ENCODE assay signal across 23 cellular contexts in genomic region chr1:75334876-75335275, GRCh38.
DNase-seq lines count a peak whose midpoint lies in the region; ATAC-seq, FAIRE-seq and TF ChIP-seq lines count a peak whose summit lies in the region.
"Had no signal": no experiment of that assay in that cellular context is flagged by ENCODE, and none has a peak within 500 bp of the region (broad histone marks: within the 10 kb centered on the region; RNA-seq: fewer than 3 reads in every experiment).

No MANE protein-coding gene starts in this region.

- no peak overlapping the region for H3K27ac Mint-ChIP-seq in astrocyte (ENCODE audit: unreplicated experiment)
- H3K27ac Mint-ChIP-seq: B cell; CD4-positive, CD25-positive, alpha-beta regulatory T cell; CD8-positive, alpha-beta memory T cell had no signal

- H4K8ac ChIP-seq in trophoblast cell (ENCODE audit: low read depth, low read length), result no peak overlapping the region

- H3K18ac ChIP-seq in trophoblast cell (ENCODE audit: low read length), result no peak overlapping the region

- H2BK5ac ChIP-seq in trophoblast cell (ENCODE audit: low read depth, low read length, poor library complexity), result no peak overlapping the region

- H3K4me3 ChIP-seq in astrocyte (ENCODE audit: insufficient read depth, low read depth, low read length) (no peak overlapping the region), trophoblast cell (ENCODE audit: low read depth, low read length) (no peak overlapping the region)
- H3K4me3 ChIP-seq: BLaER1, HAP-1 had no signal

- FAIRE-seq in astrocyte (lab: Jason Lieb, UNC), result no peak
- FAIRE-seq: A204.1, D721Med, G401.6, GM12892, H54 had no signal

- no peaks in the 10 kb centered on the region for H3K9me3 Mint-ChIP-seq in astrocyte (ENCODE audit: unreplicated experiment)

- peaks cover 8% of the 10 kb centered on the region for H3K4me1 Mint-ChIP-seq in astrocyte (ENCODE audit: low read depth, unreplicated experiment)
- H3K4me1 Mint-ChIP-seq: CD4-positive, CD25-positive, alpha-beta regulatory T cell; CD8-positive, alpha-beta memory T cell had no signal

- H3K23ac ChIP-seq in trophoblast cell (ENCODE audit: low read length), result no peak overlapping the region

- H3K36me3 Mint-ChIP-seq in astrocyte (ENCODE audit: low read depth, unreplicated experiment), result no peaks in the 10 kb centered on the region
- H3K36me3 Mint-ChIP-seq: CD4-positive, CD25-positive, alpha-beta regulatory T cell; CD8-positive, alpha-beta memory T cell had no signal

- no peaks in the 10 kb centered on the region for H3K27me3 Mint-ChIP-seq in astrocyte (ENCODE audit: low read depth, unreplicated experiment)
- H3K27me3 Mint-ChIP-seq: B cell; CD4-positive, CD25-positive, alpha-beta regulatory T cell; CD8-positive, alpha-beta memory T cell had no signal

- H4K91ac ChIP-seq in trophoblast cell (ENCODE audit: low read depth, low read length), result no peak overlapping the region

- no peaks in the 10 kb centered on the region for H3K79me2 ChIP-seq in astrocyte (ENCODE audit: insufficient read depth, low read length)
- no peaks in the 10 kb centered on the region for H3K79me2 ChIP-seq in trophoblast cell (ENCODE audit: control insufficient read depth, insufficient read depth, low read length, poor library complexity)

- H3K36me3 ChIP-seq in astrocyte (ENCODE audit: insufficient read depth, low read length) (no peaks in the 10 kb centered on the region), trophoblast cell (ENCODE audit: control insufficient read depth in 1 of 2, insufficient read depth in 2 of 2, low read length in 2 of 2) (no peaks in the 10 kb centered on the region)
- H3K36me3 ChIP-seq: BLaER1, HAP-1 had no signal

- no peak overlapping the region for H3K14ac ChIP-seq in trophoblast cell (ENCODE audit: low read length)

- H3K9me3 ChIP-seq in astrocyte (ENCODE audit: insufficient read depth, low read depth, low read length) (no peaks in the 10 kb centered on the region), trophoblast cell (ENCODE audit: insufficient read depth, low read depth, low read length) (no peaks in the 10 kb centered on the region)
- H3K9me3 ChIP-seq: BLaER1, HAP-1 had no signal

- no peak overlapping the region for H2BK120ac ChIP-seq in trophoblast cell (ENCODE audit: insufficient read depth, low read length, poor library complexity)

- peak; percentile 15 for DNase-seq in ELR (ENCODE audit: low read depth)
- peak; percentile 31 for DNase-seq in astrocyte (ENCODE audit: low read depth)
- peak; percentile 11 for DNase-seq in kidney tubule cell (ENCODE audit: low spot score)
- DNase-seq in trophoblast cell, result peak; percentile 75 to 93
- DNase-seq in HCEC 1CT, result no peak
- DNase-seq in LoVo (ENCODE audit: low spot score), result no peak
- DNase-seq: CD4-positive, CD25-positive, alpha-beta regulatory T cell; CD8-positive, alpha-beta memory T cell; DMS 273 treated with DMSO at 0.1 percent for 48 hours; DMS79; GOT3 had no signal

- H3K4me2 ChIP-seq in astrocyte (ENCODE audit: low read length), result no peak overlapping the region
- no peak overlapping the region for H3K4me2 ChIP-seq in trophoblast cell (ENCODE audit: low read length)
- H3K4me2 ChIP-seq: BLaER1 had no signal

- H3K4me3 Mint-ChIP-seq in astrocyte (ENCODE audit: unreplicated experiment), result no peak overlapping the region
- H3K4me3 Mint-ChIP-seq: B cell; CD4-positive, CD25-positive, alpha-beta regulatory T cell; CD8-positive, alpha-beta memory T cell had no signal

- whole genome bisulfite sequencing in trophoblast cell (ENCODE audit: extremely low coverage, insufficient coverage, insufficient read length), result no CpG with 5 or more reads among the region's 3 CpGs

- H2BK12ac ChIP-seq in trophoblast cell (ENCODE audit: low read length), result no peak overlapping the region

- no peak overlapping the region for H3K27ac ChIP-seq in astrocyte (ENCODE audit: low read depth, low read length)
- H3K27ac ChIP-seq in trophoblast cell (ENCODE audit: low read depth, low read length), result no peak overlapping the region
- H3K27ac ChIP-seq: 22Rv1, BLaER1, C4-2B had no signal

- no peaks in the 10 kb centered on the region for H4K20me1 ChIP-seq in astrocyte (ENCODE audit: insufficient read depth, low read length)
- H4K20me1 ChIP-seq: BLaER1 had no signal

- H3K27me3 ChIP-seq in astrocyte (ENCODE audit: insufficient read depth, low read length), result no peaks in the 10 kb centered on the region
- H3K27me3 ChIP-seq in trophoblast cell (ENCODE audit: insufficient read depth, low read length), result no peaks in the 10 kb centered on the region
- H3K27me3 ChIP-seq: BLaER1 had no signal

- no peaks in the 10 kb centered on the region for H3K79me1 ChIP-seq in trophoblast cell (ENCODE audit: low read length)

- no peak overlapping the region for H2AFZ ChIP-seq in astrocyte (ENCODE audit: low read depth, low read length)
- H2AFZ ChIP-seq in trophoblast cell (ENCODE audit: insufficient read depth, low read length, poor library complexity), result no peak overlapping the region

- no peak overlapping the region for H4K12ac ChIP-seq in trophoblast cell (ENCODE audit: low read depth, low read length)

- H3K4me1 ChIP-seq in astrocyte (ENCODE audit: insufficient read depth, low read length) (no peaks in the 10 kb centered on the region), trophoblast cell (ENCODE audit: control insufficient read depth in 1 of 2, insufficient read depth in 2 of 2, low read length in 2 of 2) (no peaks in the 10 kb centered on the region)

- no peak overlapping the region for H3K4ac ChIP-seq in trophoblast cell (ENCODE audit: low read depth, low read length)

- no peak overlapping the region for H2AK5ac ChIP-seq in trophoblast cell (ENCODE audit: low read length)

- TF ChIP-seq CTCF in astrocyte (IDR thresholded peaks at IDR 0.05; ENCODE audit: insufficient read depth, low read depth, low read length), result no peak

- ATAC-seq in HG02884 (IDR thresholded peaks at IDR 0.05; ENCODE audit: unreplicated experiment) (no peak), HG03571 (IDR thresholded peaks at IDR 0.05; ENCODE audit: unreplicated experiment) (no peak)

- H3K9ac ChIP-seq in astrocyte (ENCODE audit: low read length) (no peak overlapping the region), trophoblast cell (ENCODE audit: low read length) (no peak overlapping the region)
- H3K9ac ChIP-seq: BLaER1 had no signal

Comparison
In these comparisons a context has a peak if more than half of its experiments do, and no peak if none do; other contexts are left out.
1. DNase-seq: peak in ELR (single experiment), astrocyte (single experiment), kidney tubule cell (single experiment) and trophoblast cell (2 of 2); none in HCEC 1CT (single experiment) and LoVo (single experiment).